Comparison of ENCODE assay signal across 1 cellular context in the genomic region with DNA sequence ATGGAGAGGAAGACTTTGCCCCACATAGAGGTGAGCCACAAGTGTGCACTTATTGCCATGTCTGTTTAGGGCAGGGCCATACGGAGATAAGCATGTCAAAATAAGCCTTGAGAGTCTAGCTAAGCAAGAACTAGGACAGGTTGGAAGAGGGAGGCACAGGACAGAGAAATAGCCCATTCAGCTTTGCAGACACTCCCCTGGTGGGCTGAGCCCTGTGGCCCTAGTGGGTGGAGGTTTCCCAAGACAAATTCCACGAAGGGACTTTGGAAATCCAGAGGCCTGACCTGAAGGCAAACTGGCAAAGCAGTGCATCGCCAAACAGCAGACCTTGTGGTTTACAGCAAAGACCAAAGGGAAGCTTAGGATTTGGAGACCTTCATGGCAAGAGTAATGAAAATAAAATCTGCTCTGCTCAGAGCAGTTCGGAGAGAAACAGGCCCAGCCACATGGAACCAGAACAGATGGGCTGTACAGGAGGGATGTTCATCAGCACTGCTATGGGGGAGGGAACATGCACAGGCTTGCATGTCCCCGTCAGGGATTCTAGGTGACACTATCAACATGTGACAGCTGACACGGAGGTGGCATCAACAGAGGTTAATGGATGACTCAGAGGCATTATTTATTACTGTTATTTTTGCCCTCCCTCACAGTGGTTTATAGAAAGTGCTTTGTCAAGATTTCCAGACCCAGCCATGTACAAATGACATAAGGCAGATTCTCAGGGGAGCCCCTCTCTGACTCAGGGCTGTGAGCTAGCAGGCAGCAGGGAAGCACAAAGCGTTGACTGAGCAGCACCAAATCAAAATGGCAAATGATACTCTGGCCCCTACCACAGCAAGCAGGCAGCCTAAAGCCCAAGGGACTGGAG.
TF ChIP-seq lines count a peak whose summit lies in the region.

No MANE protein-coding gene starts in this region.

TF ChIP-seq in K562, 482 proteins besides CTCF, POLR2A, EP300 and RAD21 (continued from another document and continues in another):
- TF ChIP-seq ZNF79 (CRISPR knock-in tag; IDR thresholded peaks at IDR 0.05; ENCODE audit: low read depth) (peak; percentile 49; the same call in 1 of the 2 replicates), NFE2 (IDR thresholded peaks at IDR 0.05; ENCODE audit: low read depth) (peak; percentile 49), ESRRB (CRISPR knock-in tag; IDR thresholded peaks at IDR 0.05; ENCODE audit: borderline replicate concordance) (no peak), ZNF75A (CRISPR knock-in tag; IDR thresholded peaks at IDR 0.05) (no peak), RBM25 (IDR thresholded peaks at IDR 0.05; ENCODE audit: low read depth, low read length, severe bottlenecking) (no peak), ZNF431 (CRISPR knock-in tag; IDR thresholded peaks at IDR 0.05) (no peak), FOXP1 (CRISPR knock-in tag; IDR thresholded peaks at IDR 0.05) (no peak), ESRRA (IDR thresholded peaks at IDR 0.05; ENCODE audit: borderline replicate concordance, low read depth) (no peak), LEF1 (IDR thresholded peaks at IDR 0.05) (peak; percentile 57; the same call in 1 of the 2 replicates), CCAR2 (IDR thresholded peaks at IDR 0.05; ENCODE audit: low read depth, low read length) (no peak), CHCHD3 (CRISPR knock-in tag; IDR thresholded peaks at IDR 0.05) (no peak), CAMTA2 (CRISPR knock-in tag; conservative IDR thresholded peaks at IDR 0.05) (no peak), BRF1 (IDR thresholded peaks at IDR 0.05; ENCODE audit: borderline replicate concordance, extremely low read depth, insufficient read length) (no peak), KAT2B (IDR thresholded peaks at IDR 0.05; ENCODE audit: low read depth, low read length) (no peak), CBX8 (IDR thresholded peaks at IDR 0.05; ENCODE audit: borderline replicate concordance, extremely low read depth, low read depth, low read length, poor library complexity, severe bottlenecking) (no peak), MCM5 (IDR thresholded peaks at IDR 0.05; ENCODE audit: low read depth) (no peak), CBX3 (IDR thresholded peaks at IDR 0.05; ENCODE audit: borderline replicate concordance in 1 of 2, low read length in 2 of 2) (peak in 1 of 2 experiments; percentile 34; a peak in 1 of 3 replicates), TAF15 (IDR thresholded peaks at IDR 0.05; ENCODE audit: low read depth, low read length) (no peak), SRSF7 (optimal IDR thresholded peaks at IDR 0.05; ENCODE audit: low read depth, low read length) (no peak), MTA3 (IDR thresholded peaks at IDR 0.05; ENCODE audit: borderline replicate concordance) (no peak), ZNF146 (CRISPR knock-in tag; IDR thresholded peaks at IDR 0.05; ENCODE audit: unreplicated experiment) (no peak), IRF2 (CRISPR knock-in tag; IDR thresholded peaks at IDR 0.05) (no peak), TCF3 (CRISPR knock-in tag; IDR thresholded peaks at IDR 0.05) (peak; percentile 83)
- TF ChIP-seq, protein P1, sequence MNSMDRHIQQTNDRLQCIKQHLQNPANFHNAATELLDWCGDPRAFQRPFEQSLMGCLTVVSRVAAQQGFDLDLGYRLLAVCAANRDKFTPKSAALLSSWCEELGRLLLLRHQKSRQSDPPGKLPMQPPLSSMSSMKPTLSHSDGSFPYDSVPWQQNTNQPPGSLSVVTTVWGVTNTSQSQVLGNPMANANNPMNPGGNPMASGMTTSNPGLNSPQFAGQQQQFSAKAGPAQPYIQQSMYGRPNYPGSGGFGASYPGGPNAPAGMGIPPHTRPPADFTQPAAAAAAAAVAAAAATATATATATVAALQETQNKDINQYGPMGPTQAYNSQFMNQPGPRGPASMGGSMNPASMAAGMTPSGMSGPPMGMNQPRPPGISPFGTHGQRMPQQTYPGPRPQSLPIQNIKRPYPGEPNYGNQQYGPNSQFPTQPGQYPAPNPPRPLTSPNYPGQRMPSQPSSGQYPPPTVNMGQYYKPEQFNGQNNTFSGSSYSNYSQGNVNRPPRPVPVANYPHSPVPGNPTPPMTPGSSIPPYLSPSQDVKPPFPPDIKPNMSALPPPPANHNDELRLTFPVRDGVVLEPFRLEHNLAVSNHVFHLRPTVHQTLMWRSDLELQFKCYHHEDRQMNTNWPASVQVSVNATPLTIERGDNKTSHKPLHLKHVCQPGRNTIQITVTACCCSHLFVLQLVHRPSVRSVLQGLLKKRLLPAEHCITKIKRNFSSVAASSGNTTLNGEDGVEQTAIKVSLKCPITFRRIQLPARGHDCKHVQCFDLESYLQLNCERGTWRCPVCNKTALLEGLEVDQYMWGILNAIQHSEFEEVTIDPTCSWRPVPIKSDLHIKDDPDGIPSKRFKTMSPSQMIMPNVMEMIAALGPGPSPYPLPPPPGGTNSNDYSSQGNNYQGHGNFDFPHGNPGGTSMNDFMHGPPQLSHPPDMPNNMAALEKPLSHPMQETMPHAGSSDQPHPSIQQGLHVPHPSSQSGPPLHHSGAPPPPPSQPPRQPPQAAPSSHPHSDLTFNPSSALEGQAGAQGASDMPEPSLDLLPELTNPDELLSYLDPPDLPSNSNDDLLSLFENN (IDR thresholded peaks at IDR 0.05; ENCODE audit: low read depth in 2 of 2, low read length in 2 of 2): peak in 1 of 2 experiments; percentile 80; a peak in 1 of 4 replicates
- TF ChIP-seq, protein P2, sequence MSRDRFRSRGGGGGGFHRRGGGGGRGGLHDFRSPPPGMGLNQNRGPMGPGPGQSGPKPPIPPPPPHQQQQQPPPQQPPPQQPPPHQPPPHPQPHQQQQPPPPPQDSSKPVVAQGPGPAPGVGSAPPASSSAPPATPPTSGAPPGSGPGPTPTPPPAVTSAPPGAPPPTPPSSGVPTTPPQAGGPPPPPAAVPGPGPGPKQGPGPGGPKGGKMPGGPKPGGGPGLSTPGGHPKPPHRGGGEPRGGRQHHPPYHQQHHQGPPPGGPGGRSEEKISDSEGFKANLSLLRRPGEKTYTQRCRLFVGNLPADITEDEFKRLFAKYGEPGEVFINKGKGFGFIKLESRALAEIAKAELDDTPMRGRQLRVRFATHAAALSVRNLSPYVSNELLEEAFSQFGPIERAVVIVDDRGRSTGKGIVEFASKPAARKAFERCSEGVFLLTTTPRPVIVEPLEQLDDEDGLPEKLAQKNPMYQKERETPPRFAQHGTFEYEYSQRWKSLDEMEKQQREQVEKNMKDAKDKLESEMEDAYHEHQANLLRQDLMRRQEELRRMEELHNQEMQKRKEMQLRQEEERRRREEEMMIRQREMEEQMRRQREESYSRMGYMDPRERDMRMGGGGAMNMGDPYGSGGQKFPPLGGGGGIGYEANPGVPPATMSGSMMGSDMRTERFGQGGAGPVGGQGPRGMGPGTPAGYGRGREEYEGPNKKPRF (IDR thresholded peaks at IDR 0.05; ENCODE audit: low read depth, low read length): no peak
- TF ChIP-seq, protein P3, sequence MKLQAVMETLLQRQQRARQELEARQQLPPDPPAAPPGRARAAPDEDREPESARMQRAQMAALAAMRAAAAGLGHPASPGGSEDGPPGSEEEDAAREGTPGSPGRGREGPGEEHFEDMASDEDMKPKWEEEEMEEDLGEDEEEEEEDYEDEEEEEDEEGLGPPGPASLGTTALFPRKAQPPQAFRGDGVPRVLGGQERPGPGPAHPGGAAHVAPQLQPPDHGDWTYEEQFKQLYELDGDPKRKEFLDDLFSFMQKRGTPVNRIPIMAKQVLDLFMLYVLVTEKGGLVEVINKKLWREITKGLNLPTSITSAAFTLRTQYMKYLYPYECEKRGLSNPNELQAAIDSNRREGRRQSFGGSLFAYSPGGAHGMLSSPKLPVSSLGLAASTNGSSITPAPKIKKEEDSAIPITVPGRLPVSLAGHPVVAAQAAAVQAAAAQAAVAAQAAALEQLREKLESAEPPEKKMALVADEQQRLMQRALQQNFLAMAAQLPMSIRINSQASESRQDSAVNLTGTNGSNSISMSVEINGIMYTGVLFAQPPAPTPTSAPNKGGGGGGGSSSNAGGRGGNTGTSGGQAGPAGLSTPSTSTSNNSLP (IDR thresholded peaks at IDR 0.05; ENCODE audit: borderline replicate concordance, low read depth, low read length): peak; percentile 89
- TF ChIP-seq, protein P4, sequence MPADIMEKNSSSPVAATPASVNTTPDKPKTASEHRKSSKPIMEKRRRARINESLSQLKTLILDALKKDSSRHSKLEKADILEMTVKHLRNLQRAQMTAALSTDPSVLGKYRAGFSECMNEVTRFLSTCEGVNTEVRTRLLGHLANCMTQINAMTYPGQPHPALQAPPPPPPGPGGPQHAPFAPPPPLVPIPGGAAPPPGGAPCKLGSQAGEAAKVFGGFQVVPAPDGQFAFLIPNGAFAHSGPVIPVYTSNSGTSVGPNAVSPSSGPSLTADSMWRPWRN (IDR thresholded peaks at IDR 0.05; ENCODE audit: low read depth): no peak
- TF ChIP-seq, protein P5, sequence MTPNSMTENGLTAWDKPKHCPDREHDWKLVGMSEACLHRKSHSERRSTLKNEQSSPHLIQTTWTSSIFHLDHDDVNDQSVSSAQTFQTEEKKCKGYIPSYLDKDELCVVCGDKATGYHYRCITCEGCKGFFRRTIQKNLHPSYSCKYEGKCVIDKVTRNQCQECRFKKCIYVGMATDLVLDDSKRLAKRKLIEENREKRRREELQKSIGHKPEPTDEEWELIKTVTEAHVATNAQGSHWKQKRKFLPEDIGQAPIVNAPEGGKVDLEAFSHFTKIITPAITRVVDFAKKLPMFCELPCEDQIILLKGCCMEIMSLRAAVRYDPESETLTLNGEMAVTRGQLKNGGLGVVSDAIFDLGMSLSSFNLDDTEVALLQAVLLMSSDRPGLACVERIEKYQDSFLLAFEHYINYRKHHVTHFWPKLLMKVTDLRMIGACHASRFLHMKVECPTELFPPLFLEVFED (CRISPR knock-in tag; conservative IDR thresholded peaks at IDR 0.05): 0 out of 2 replicates have a peak, but pooled peaks have one; percentile 52
- TF ChIP-seq, protein P6, sequence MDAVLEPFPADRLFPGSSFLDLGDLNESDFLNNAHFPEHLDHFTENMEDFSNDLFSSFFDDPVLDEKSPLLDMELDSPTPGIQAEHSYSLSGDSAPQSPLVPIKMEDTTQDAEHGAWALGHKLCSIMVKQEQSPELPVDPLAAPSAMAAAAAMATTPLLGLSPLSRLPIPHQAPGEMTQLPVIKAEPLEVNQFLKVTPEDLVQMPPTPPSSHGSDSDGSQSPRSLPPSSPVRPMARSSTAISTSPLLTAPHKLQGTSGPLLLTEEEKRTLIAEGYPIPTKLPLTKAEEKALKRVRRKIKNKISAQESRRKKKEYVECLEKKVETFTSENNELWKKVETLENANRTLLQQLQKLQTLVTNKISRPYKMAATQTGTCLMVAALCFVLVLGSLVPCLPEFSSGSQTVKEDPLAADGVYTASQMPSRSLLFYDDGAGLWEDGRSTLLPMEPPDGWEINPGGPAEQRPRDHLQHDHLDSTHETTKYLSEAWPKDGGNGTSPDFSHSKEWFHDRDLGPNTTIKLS (IDR thresholded peaks at IDR 0.05; ENCODE audit: borderline replicate concordance, low read depth): no peak
- TF ChIP-seq, protein P7, sequence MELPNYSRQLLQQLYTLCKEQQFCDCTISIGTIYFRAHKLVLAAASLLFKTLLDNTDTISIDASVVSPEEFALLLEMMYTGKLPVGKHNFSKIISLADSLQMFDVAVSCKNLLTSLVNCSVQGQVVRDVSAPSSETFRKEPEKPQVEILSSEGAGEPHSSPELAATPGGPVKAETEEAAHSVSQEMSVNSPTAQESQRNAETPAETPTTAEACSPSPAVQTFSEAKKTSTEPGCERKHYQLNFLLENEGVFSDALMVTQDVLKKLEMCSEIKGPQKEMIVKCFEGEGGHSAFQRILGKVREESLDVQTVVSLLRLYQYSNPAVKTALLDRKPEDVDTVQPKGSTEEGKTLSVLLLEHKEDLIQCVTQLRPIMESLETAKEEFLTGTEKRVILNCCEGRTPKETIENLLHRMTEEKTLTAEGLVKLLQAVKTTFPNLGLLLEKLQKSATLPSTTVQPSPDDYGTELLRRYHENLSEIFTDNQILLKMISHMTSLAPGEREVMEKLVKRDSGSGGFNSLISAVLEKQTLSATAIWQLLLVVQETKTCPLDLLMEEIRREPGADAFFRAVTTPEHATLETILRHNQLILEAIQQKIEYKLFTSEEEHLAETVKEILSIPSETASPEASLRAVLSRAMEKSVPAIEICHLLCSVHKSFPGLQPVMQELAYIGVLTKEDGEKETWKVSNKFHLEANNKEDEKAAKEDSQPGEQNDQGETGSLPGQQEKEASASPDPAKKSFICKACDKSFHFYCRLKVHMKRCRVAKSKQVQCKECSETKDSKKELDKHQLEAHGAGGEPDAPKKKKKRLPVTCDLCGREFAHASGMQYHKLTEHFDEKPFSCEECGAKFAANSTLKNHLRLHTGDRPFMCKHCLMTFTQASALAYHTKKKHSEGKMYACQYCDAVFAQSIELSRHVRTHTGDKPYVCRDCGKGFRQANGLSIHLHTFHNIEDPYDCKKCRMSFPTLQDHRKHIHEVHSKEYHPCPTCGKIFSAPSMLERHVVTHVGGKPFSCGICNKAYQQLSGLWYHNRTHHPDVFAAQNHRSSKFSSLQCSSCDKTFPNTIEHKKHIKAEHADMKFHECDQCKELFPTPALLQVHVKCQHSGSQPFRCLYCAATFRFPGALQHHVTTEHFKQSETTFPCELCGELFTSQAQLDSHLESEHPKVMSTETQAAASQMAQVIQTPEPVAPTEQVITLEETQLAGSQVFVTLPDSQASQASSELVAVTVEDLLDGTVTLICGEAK (IDR thresholded peaks at IDR 0.05): no peak
- TF ChIP-seq, protein P7 (CRISPR knock-in tag; IDR thresholded peaks at IDR 0.05): no peak
- TF ChIP-seq, protein P8, sequence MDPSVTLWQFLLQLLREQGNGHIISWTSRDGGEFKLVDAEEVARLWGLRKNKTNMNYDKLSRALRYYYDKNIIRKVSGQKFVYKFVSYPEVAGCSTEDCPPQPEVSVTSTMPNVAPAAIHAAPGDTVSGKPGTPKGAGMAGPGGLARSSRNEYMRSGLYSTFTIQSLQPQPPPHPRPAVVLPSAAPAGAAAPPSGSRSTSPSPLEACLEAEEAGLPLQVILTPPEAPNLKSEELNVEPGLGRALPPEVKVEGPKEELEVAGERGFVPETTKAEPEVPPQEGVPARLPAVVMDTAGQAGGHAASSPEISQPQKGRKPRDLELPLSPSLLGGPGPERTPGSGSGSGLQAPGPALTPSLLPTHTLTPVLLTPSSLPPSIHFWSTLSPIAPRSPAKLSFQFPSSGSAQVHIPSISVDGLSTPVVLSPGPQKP (CRISPR knock-in tag; IDR thresholded peaks at IDR 0.05): no peak
